3 cellular contexts compared by ENCODE assay signal in the genomic region with DNA sequence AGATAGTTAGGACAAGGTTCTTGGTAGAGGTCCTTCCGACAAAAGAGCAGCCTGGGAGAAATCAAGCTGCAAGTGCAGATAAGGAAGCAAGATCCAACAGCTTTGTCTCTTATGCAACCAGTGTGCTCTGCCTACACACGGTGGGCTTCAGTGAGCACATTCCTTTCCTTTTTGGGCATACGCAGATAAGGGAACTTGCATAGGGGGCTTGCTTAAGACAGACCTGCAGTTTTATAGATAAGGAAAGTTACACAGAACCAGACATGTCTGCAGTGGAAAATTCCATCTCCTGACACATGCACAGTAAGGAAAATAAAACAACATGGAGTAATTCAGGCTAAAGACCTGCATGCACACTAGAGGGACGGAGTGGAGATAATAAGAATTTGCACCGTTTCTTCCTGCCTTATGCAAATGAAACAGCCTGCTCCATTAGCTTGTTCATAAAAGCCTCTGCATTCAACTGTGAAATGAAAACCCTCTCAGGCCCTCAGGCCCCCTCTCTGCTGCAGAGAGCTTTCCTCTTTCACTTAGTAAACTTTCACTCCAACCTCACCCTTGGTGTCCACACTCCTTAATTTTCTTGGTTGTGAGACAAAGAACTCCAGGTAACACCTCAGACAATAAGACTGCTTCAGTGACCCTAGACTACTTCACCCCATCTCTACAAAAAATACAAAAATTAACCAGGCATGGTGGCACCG.
TF ChIP-seq lines count a peak whose summit lies in the region.

No MANE protein-coding gene starts in this region.

TF ChIP-seq in HepG2, 621 proteins besides CTCF, POLR2A, EP300 and RAD21:
- TF ChIP-seq GABPA (IDR thresholded peaks at IDR 0.05; ENCODE audit: low read depth, low read length), result no peak
- TF ChIP-seq GABPA (CRISPR knock-in tag; IDR thresholded peaks at IDR 0.05; ENCODE audit: low read depth), result no peak
- no peak for TF ChIP-seq ZNF326 (CRISPR knock-in tag; IDR thresholded peaks at IDR 0.05; ENCODE audit: borderline replicate concordance)
- no peak for TF ChIP-seq ZNF644 (CRISPR knock-in tag; IDR thresholded peaks at IDR 0.05; ENCODE audit: low read depth)
- no peak for TF ChIP-seq EEA1 (CRISPR knock-in tag; IDR thresholded peaks at IDR 0.05; ENCODE audit: borderline replicate concordance)
- no peak for TF ChIP-seq TEAD3 (CRISPR knock-in tag; optimal IDR thresholded peaks at IDR 0.05; ENCODE audit: borderline replicate concordance)
- TF ChIP-seq ZNF775 (CRISPR knock-in tag; IDR thresholded peaks at IDR 0.05; ENCODE audit: borderline replicate concordance), result no peak
- TF ChIP-seq, protein P1, sequence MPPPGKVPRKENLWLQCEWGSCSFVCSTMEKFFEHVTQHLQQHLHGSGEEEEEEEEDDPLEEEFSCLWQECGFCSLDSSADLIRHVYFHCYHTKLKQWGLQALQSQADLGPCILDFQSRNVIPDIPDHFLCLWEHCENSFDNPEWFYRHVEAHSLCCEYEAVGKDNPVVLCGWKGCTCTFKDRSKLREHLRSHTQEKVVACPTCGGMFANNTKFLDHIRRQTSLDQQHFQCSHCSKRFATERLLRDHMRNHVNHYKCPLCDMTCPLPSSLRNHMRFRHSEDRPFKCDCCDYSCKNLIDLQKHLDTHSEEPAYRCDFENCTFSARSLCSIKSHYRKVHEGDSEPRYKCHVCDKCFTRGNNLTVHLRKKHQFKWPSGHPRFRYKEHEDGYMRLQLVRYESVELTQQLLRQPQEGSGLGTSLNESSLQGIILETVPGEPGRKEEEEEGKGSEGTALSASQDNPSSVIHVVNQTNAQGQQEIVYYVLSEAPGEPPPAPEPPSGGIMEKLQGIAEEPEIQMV (CRISPR knock-in tag; IDR thresholded peaks at IDR 0.05; ENCODE audit: low read depth), result no peak
TF ChIP-seq in HepG2: peak in this region for 0.

TF ChIP-seq in H1, 55 proteins besides CTCF, POLR2A, EP300 and RAD21:
- TF ChIP-seq TCF12 (IDR thresholded peaks at IDR 0.05; ENCODE audit: low read depth, low read length), result no peak

TF ChIP-seq in SK-N-SH treated with all-trans-retinoic acid at 6 μM for 48 hours, 23 proteins besides CTCF, POLR2A, EP300 and RAD21:
- TF ChIP-seq GLIS3 (CRISPR knock-in tag; IDR thresholded peaks at IDR 0.05), result no peak
- no peak for TF ChIP-seq PPARA (CRISPR knock-in tag; IDR thresholded peaks at IDR 0.05; ENCODE audit: borderline replicate concordance)
- TF ChIP-seq ISL1 (CRISPR knock-in tag; IDR thresholded peaks at IDR 0.05), result no peak
